Comparison of ENCODE assay signal across 6 cellular contexts in genomic region chr4:117311989-117312388, GRCh38.
"Had no signal": no experiment of that assay in that cellular context is flagged by ENCODE, and none has a peak within 500 bp of the region (broad histone marks: within the 10 kb centered on the region; RNA-seq: fewer than 3 reads in every experiment).

No MANE protein-coding gene starts in this region.

- H3K4me2 ChIP-seq: KMS-11 had no signal

- DNase-seq: IMR-90, KBM-7, KG1 had no signal

- H3K4me3 ChIP-seq: K562 had no signal

- H3K27ac ChIP-seq: HL-60, KMS-11 had no signal

- H3K9ac ChIP-seq: KMS-11 had no signal
